22 cellular contexts compared by ENCODE assay signal in genomic region chr6:17501442-17501841, GRCh38.
"Had no signal": no experiment of that assay in that cellular context is flagged by ENCODE, and none has a peak within 500 bp of the region (broad histone marks: within the 10 kb centered on the region; RNA-seq: fewer than 3 reads in every experiment).

No MANE protein-coding gene starts in this region.

- H3K36me3 ChIP-seq: colonic mucosa, esophagus squamous epithelium, gastroesophageal sphincter, heart left ventricle, left ventricle myocardium inferior, lower lobe of right lung had no signal

- FAIRE-seq: endothelial cell of umbilical vein, frontal cortex, kidney had no signal

- ATAC-seq: effector memory CD8-positive, alpha-beta T cell; foreskin keratinocyte; gastroesophageal sphincter; heart left ventricle; left colon; lower lobe of right lung; mucosa of descending colon had no signal

- H3K9me3 ChIP-seq: colonic mucosa, esophagus squamous epithelium, gastroesophageal sphincter, heart left ventricle, left ventricle myocardium inferior, lower lobe of right lung, mucosa of descending colon had no signal

- H3K27me3 ChIP-seq: colonic mucosa, esophagus squamous epithelium, foreskin keratinocyte, gastroesophageal sphincter, heart left ventricle, hepatocyte had no signal

- H3K4me1 ChIP-seq: colonic mucosa, esophagus squamous epithelium, foreskin keratinocyte, left ventricle myocardium inferior, lower lobe of right lung had no signal

- H3K4me2 ChIP-seq: hepatocyte had no signal

- H3K27ac ChIP-seq: colonic mucosa, esophagus squamous epithelium, foreskin keratinocyte, gastroesophageal sphincter, heart left ventricle, hepatocyte, left ventricle myocardium inferior, lower lobe of right lung had no signal

- H3K79me2 ChIP-seq: hepatocyte had no signal

- H3K4me3 ChIP-seq: colonic mucosa, esophagus squamous epithelium, gastroesophageal sphincter, heart left ventricle, hepatocyte, left ventricle myocardium inferior, lower lobe of right lung, mucosa of descending colon had no signal

- H2AFZ ChIP-seq: hepatocyte had no signal

- DNase-seq: cerebellar nuclear complex; colonic mucosa; cortex of kidney; effector CD8-positive, alpha-beta T cell; effector memory CD8-positive, alpha-beta T cell; endodermal cell; esophagus squamous epithelium; foreskin keratinocyte; heart left ventricle; hypothalamus; immature natural killer cell; islet precursor cell; kidney; kidney glomerular epithelial cell; left colon; left ventricle myocardium inferior; lower lobe of right lung; mucosa of descending colon had no signal
